In genomic region chr10:122487231-122487765, GRCh38 we compare ENCODE assay signal across 16 cellular contexts. TPM values are rescaled to one million over a fixed set of nuclear protein-coding genes. Genes with fewer than 3 reads are reported as not detected.
DNase-seq lines count a peak whose midpoint lies in the region; ATAC-seq and TF ChIP-seq lines count a peak whose summit lies in the region.
"Had no signal": no experiment of that assay in that cellular context is flagged by ENCODE, and none has a peak within 500 bp of the region (broad histone marks: within the 10 kb centered on the region; RNA-seq: fewer than 3 reads in every experiment).

No MANE protein-coding gene starts in this region.

- DNase-seq in NCI-H82 (lab: John Stamatoyannopoulos, UW) = peak; percentile 70
- DNase-seq in NCI-H82 treated with DMSO at 0.1 percent for 48 hours (lab: John Stamatoyannopoulos, UW; ENCODE audit: unreplicated experiment) = no peak
- DNase-seq in NCI-H526 (lab: John Stamatoyannopoulos, UW) = peak; percentile 66 to 83
- DNase-seq in heart left ventricle = peak in 2 of 5 donors; percentile 34 to 65
- DNase-seq in thyroid gland = peak; percentile 36 to 41
- no peak for DNase-seq in activated CD4-positive, alpha-beta memory T cell treated with anti-CD3 and anti-CD28 coated beads, Interleukin-2, amount 10 ng/mL, durations not matched to agents 7 days and 5 days
- DNase-seq in HT-29 (ENCODE audit: low spot score) = no peak
- no peak for DNase-seq in coronary artery (ENCODE audit: low spot score)
- DNase-seq: activated CD4-positive, alpha-beta T cell treated with anti-CD3 and anti-CD28 coated beads for 1 hour; activated effector memory CD4-positive, alpha-beta T cell treated with Interleukin-2 at 50 U/mL for 16 hours; dermis blood vessel endothelial cell; GF-D8 had no signal

- no peak overlapping the region for H3K27ac Mint-ChIP-seq in activated CD4-positive, alpha-beta memory T cell treated with anti-CD3 and anti-CD28 coated beads, Interleukin-2, amount 10 ng/mL, durations not matched to agents 7 days and 5 days
- H3K27ac Mint-ChIP-seq: stimulated activated naive CD8-positive, alpha-beta T cell treated with anti-CD3 and anti-CD28 coated beads, Interleukin-15, Interleukin-2, amounts not matched to agents 100 ng/mL and 50 ng/mL, for 24 hours had no signal

- H3K9me3 Mint-ChIP-seq in activated CD4-positive, alpha-beta memory T cell treated with anti-CD3 and anti-CD28 coated beads, Interleukin-2, amount 10 ng/mL, durations not matched to agents 7 days and 5 days = no peaks in the 10 kb centered on the region
- H3K9me3 Mint-ChIP-seq: stimulated activated naive CD8-positive, alpha-beta T cell treated with anti-CD3 and anti-CD28 coated beads, Interleukin-15, Interleukin-2, amounts not matched to agents 100 ng/mL and 50 ng/mL, for 24 hours had no signal

- intact Hi-C loops in heart left ventricle (cut with DNase I) = no loop called here
- intact Hi-C loops in thyroid gland (cut with DNase I) = no loop called here

- no peak for TF ChIP-seq CTCF in heart left ventricle (IDR thresholded peaks at IDR 0.05)
- TF ChIP-seq CTCF in thyroid gland (IDR thresholded peaks at IDR 0.05) = no peak
- TF ChIP-seq CTCF in coronary artery (IDR thresholded peaks at IDR 0.05) = no peak

- peaks cover 0 to 26% (median 5%) of the 10 kb centered on the region in 9 donors for H3K36me3 ChIP-seq in heart left ventricle
- no peaks in the 10 kb centered on the region for H3K36me3 ChIP-seq in thyroid gland
- H3K36me3 ChIP-seq: HAP-1, SJSA1 had no signal

- H3K4me3 Mint-ChIP-seq in activated CD4-positive, alpha-beta memory T cell treated with anti-CD3 and anti-CD28 coated beads, Interleukin-2, amount 10 ng/mL, durations not matched to agents 7 days and 5 days = no peak overlapping the region
- H3K4me3 Mint-ChIP-seq: stimulated activated naive CD8-positive, alpha-beta T cell treated with anti-CD3 and anti-CD28 coated beads, Interleukin-15, Interleukin-2, amounts not matched to agents 100 ng/mL and 50 ng/mL, for 24 hours had no signal

- ATAC-seq in heart left ventricle = peak; percentile 75 to 93 (median 84)

- WGBS in heart left ventricle, 4 donors = 34 to 57% (median 50%) methylated on average over 14 of the region's 14 CpGs
- WGBS in thyroid gland, 2 donors = 48 to 50% methylated on average over 13 to 14 of the region's 14 CpGs

- H3K27me3 Mint-ChIP-seq in activated CD4-positive, alpha-beta memory T cell treated with anti-CD3 and anti-CD28 coated beads, Interleukin-2, amount 10 ng/mL, durations not matched to agents 7 days and 5 days = peaks cover 15% of the 10 kb centered on the region
- H3K27me3 Mint-ChIP-seq: stimulated activated naive CD8-positive, alpha-beta T cell treated with anti-CD3 and anti-CD28 coated beads, Interleukin-15, Interleukin-2, amounts not matched to agents 100 ng/mL and 50 ng/mL, for 24 hours had no signal

- POLR2A ChIA-PET in activated CD4-positive, alpha-beta memory T cell treated with anti-CD3 and anti-CD28 coated beads, Interleukin-2, amount 10 ng/mL, durations not matched to agents 7 days and 5 days (lab: Charles Lee) = no interaction called here

- no peaks in the 10 kb centered on the region for H3K9me3 ChIP-seq in heart left ventricle
- H3K9me3 ChIP-seq in thyroid gland = no peaks in the 10 kb centered on the region
- H3K9me3 ChIP-seq: HAP-1, SJSA1 had no signal

- no peak for TF ChIP-seq POLR2A in heart left ventricle (IDR thresholded peaks at IDR 0.05)
- TF ChIP-seq POLR2A in thyroid gland (IDR thresholded peaks at IDR 0.05) = no peak

- no peaks in the 10 kb centered on the region for H3K36me3 Mint-ChIP-seq in activated CD4-positive, alpha-beta memory T cell treated with anti-CD3 and anti-CD28 coated beads, Interleukin-2, amount 10 ng/mL, durations not matched to agents 7 days and 5 days (ENCODE audit: low read depth)

- H3K4me1 Mint-ChIP-seq in activated CD4-positive, alpha-beta memory T cell treated with anti-CD3 and anti-CD28 coated beads, Interleukin-2, amount 10 ng/mL, durations not matched to agents 7 days and 5 days = peaks cover 21% of the 10 kb centered on the region

- H3K27me3 ChIP-seq in heart left ventricle = no peaks in the 10 kb centered on the region
- H3K27me3 ChIP-seq in thyroid gland = no peaks in the 10 kb centered on the region
- H3K27me3 ChIP-seq: SJSA1 had no signal

- no peak overlapping the region for H3K4me3 ChIP-seq in heart left ventricle
- no peak overlapping the region for H3K4me3 ChIP-seq in thyroid gland (replicated peaks in 1 of 3)
- no peak overlapping the region for H3K4me3 ChIP-seq in coronary artery
- H3K4me3 ChIP-seq: HAP-1, SJSA1 had no signal

- H3K27ac ChIP-seq in heart left ventricle (peak overlapping the region in 1 of 12 donors; percentile 70), thyroid gland (no peak overlapping the region), coronary artery (no peak overlapping the region)
- H3K27ac ChIP-seq: SJSA1 had no signal

- H3K4me1 ChIP-seq in heart left ventricle = peaks cover 0 to 50% (median 31%) of the 10 kb centered on the region in 12 donors
- H3K4me1 ChIP-seq in thyroid gland = peaks cover 0 to 14% of the 10 kb centered on the region in 2 donors
- H3K4me1 ChIP-seq: SJSA1 had no signal

- CTCF ChIA-PET in activated CD4-positive, alpha-beta memory T cell treated with anti-CD3 and anti-CD28 coated beads, Interleukin-2, amount 10 ng/mL, durations not matched to agents 7 days and 5 days (lab: Charles Lee) = interaction anchor here (1.6 kb wide), 1 partner anchor 78 kb away, joined by 4 read pairs; no protein-coding TSS in a partner anchor

RNA-seq across cellular contexts. Expression of gene HTRA1, which starts 25.9 kb away (rescaled TPM):
- total RNA-seq in heart left ventricle = 100 to 1,000 TPM in 3 of 9 donors, 10 to 100 TPM in 6; 35.7 to 153 (median 57.6) TPM
- polyA plus RNA-seq in heart left ventricle = 10 to 100 TPM; 30.5 to 34.9 TPM
- 10 to 100 TPM; 37.1 to 99.4 (median 68.2) TPM for total RNA-seq in thyroid gland
- not detected for total RNA-seq in activated CD4-positive, alpha-beta memory T cell treated with anti-CD3 and anti-CD28 coated beads, Interleukin-2, amount 10 ng/mL, durations not matched to agents 7 days and 5 days
- not detected in 2 replicates for total RNA-seq in HT-29 (2014; rRNA removed; shearing (Covaris generic))

RNA-seq across cellular contexts. Expression of gene ARMS2, which starts 32.8 kb away (rescaled TPM):
- total RNA-seq in heart left ventricle (1 to 10 TPM in 2 of 9 donors, under 1 TPM in 1, not detected in 6; 0.87 to 1.5 (median 1.2) TPM), thyroid gland (not detected)
- polyA plus RNA-seq in heart left ventricle = not detected
- not detected for total RNA-seq in activated CD4-positive, alpha-beta memory T cell treated with anti-CD3 and anti-CD28 coated beads, Interleukin-2, amount 10 ng/mL, durations not matched to agents 7 days and 5 days
- not detected in 2 replicates for total RNA-seq in HT-29 (2014; rRNA removed; shearing (Covaris generic))
- total RNA-seq: dermis blood vessel endothelial cell, M059J, SJSA1 had no signal

Comparison
In these comparisons a context has a peak if more than half of its experiments do, and no peak if none do; other contexts are left out.
1. DNase-seq: peak in NCI-H82 (single experiment), NCI-H526 (2 of 2) and thyroid gland (2 of 2); none in NCI-H82 treated with DMSO at 0.1 percent for 48 hours (single experiment), activated CD4-positive, alpha-beta memory T cell treated with anti-CD3 and anti-CD28 coated beads, Interleukin-2, amount 10 ng/mL, durations not matched to agents 7 days and 5 days (single experiment), HT-29 (single experiment) and coronary artery (single experiment).
2. RNA of gene HTRA1, which starts 25.9 kb away (total RNA-seq): 37.1 to 99.4 TPM in thyroid gland and 35.7 to 153 TPM in heart left ventricle; not detected in activated CD4-positive, alpha-beta memory T cell treated with anti-CD3 and anti-CD28 coated beads, Interleukin-2, amount 10 ng/mL, durations not matched to agents 7 days and 5 days and not detected in HT-29; every median in the first group is over 10 times any median in the second.